ENCODE assay signal across 11 cellular contexts in genomic region chr4:726235-726787, GRCh38. TPM values are rescaled to one million over a fixed set of nuclear protein-coding genes. Genes with fewer than 3 reads are reported as not detected.
DNase-seq lines count a peak whose midpoint lies in the region; ATAC-seq and TF ChIP-seq lines count a peak whose summit lies in the region.
"Had no signal": no experiment of that assay in that cellular context is flagged by ENCODE, and none has a peak within 500 bp of the region (broad histone marks: within the 10 kb centered on the region; RNA-seq: fewer than 3 reads in every experiment).

No MANE protein-coding gene starts in this region.

- 48 to 71% methylated on average over 11 to 15 of the region's 16 CpGs for WGBS in upper lobe of left lung, 2 donors

- peaks cover 21% of the 10 kb centered on the region for H3K4me1 Mint-ChIP-seq in mesothelial cell of epicardium

- peaks cover 33% of the 10 kb centered on the region for H3K36me3 Mint-ChIP-seq in mesothelial cell of epicardium

- TF ChIP-seq CTCF in cardiac fibroblast (IDR thresholded peaks at IDR 0.05; ENCODE audit: low read depth, low read length) = no peak
- no peak for TF ChIP-seq CTCF in mesothelial cell of epicardium (IDR thresholded peaks at IDR 0.05; ENCODE audit: unreplicated experiment)
- no peak for TF ChIP-seq CTCF in upper lobe of left lung (IDR thresholded peaks at IDR 0.05)

- peaks cover 0 to 25% (median 17%) of the 10 kb centered on the region in 4 donors for H3K36me3 ChIP-seq in upper lobe of left lung

- TF ChIP-seq EP300 in upper lobe of left lung (IDR thresholded peaks at IDR 0.05) = no peak

- no peaks in the 10 kb centered on the region for H3K27me3 ChIP-seq in upper lobe of left lung

- no peaks in the 10 kb centered on the region for H3K9me3 ChIP-seq in upper lobe of left lung

- ATAC-seq in Right ventricle myocardium superior (ENCODE audit: poor library complexity) = no peak
- ATAC-seq in upper lobe of left lung (ENCODE audit: low FRiP score in 2 of 2) = peak in 1 of 2 donors; percentile 25
- no peak for ATAC-seq in HG03520 (IDR thresholded peaks at IDR 0.05; ENCODE audit: unreplicated experiment)

- intact Hi-C loops in Right ventricle myocardium superior (cut with DNase I) = no loop called here
- intact Hi-C loops in cardiac septum (cut with DNase I) = no loop called here

- no peaks in the 10 kb centered on the region for H3K27me3 Mint-ChIP-seq in mesothelial cell of epicardium (ENCODE audit: low read depth)

- H3K27ac ChIP-seq in upper lobe of left lung = peak overlapping the region in 3 of 4 donors; percentile 48 to 61 (median 58)
- H3K27ac ChIP-seq: C4-2B had no signal

- H3K4me3 Mint-ChIP-seq in mesothelial cell of epicardium = no peak overlapping the region

- H3K27ac Mint-ChIP-seq in mesothelial cell of epicardium = peak overlapping the region; percentile 83

- H3K9me3 Mint-ChIP-seq in mesothelial cell of epicardium = no peaks in the 10 kb centered on the region

- TF ChIP-seq POLR2A in upper lobe of left lung (IDR thresholded peaks at IDR 0.05) = no peak

- H3K4me1 ChIP-seq in upper lobe of left lung = peaks cover 11 to 23% (median 21%) of the 10 kb centered on the region in 4 donors

- DNase-seq in Right ventricle myocardium superior (peak; percentile 38), cardiac septum (ENCODE audit: low spot score) (no peak), cardiac fibroblast (ENCODE audit: low read depth in 2 of 2) (peak; percentile 68 to 73), mesothelial cell of epicardium (ENCODE audit: low spot score in 2 of 2, unreplicated experiment in 2 of 2) (no peak), upper lobe of left lung (peak in 1 of 2 donors; percentile 80), UCSD-AML1 (lab: John Stamatoyannopoulos, UW; ENCODE audit: unreplicated experiment) (no peak), CD1c-positive myeloid dendritic cell (ENCODE audit: extremely low spot score) (no peak)
- DNase-seq: activated naive CD4-positive, alpha-beta T cell treated with anti-CD3 and anti-CD28 coated beads, Interleukin-2, amount 50 U/mL, for 16 hours; kidney had no signal

- H3K4me3 ChIP-seq in cardiac fibroblast (replicated peaks in 1 of 2; ENCODE audit: low read depth in 2 of 2, low read length in 2 of 2) = peak overlapping the region in 1 of 2 donors; percentile 18
- H3K4me3 ChIP-seq in upper lobe of left lung = no peak overlapping the region

RNA-seq across cellular contexts. Expression of gene PCGF3, which starts 20.7 kb away (rescaled TPM):
- total RNA-seq in Right ventricle myocardium superior (20.8 TPM), cardiac septum (24.3 TPM), mesothelial cell of epicardium (88.1 to 93.4 TPM (median 90.9 TPM) in 3 replicates), upper lobe of left lung (100 to 1,000 TPM in 1 of 6 donors, 10 to 100 TPM in 5; 36.4 to 150 (median 41.0) TPM)

RNA-seq across cellular contexts. Expression of gene SLC49A3, which starts 37.4 kb away (rescaled TPM):
- total RNA-seq in Right ventricle myocardium superior = 14.6 TPM
- total RNA-seq in cardiac septum = 12.1 TPM
- 10.5 to 13.4 TPM (median 11.6 TPM) in 3 replicates for total RNA-seq in mesothelial cell of epicardium
- 10 to 100 TPM; 12.2 to 65.0 (median 32.3) TPM for total RNA-seq in upper lobe of left lung

RNA-seq across cellular contexts. Expression of gene MYL5, which starts 52.0 kb away (rescaled TPM):
- total RNA-seq in Right ventricle myocardium superior (3.7 TPM), cardiac septum (6.5 TPM), mesothelial cell of epicardium (25.0 to 32.1 TPM (median 32.0 TPM) in 3 replicates), upper lobe of left lung (10 to 100 TPM in 4 of 6 donors, 1 to 10 TPM in 2; 4.7 to 25.1 (median 17.1) TPM)

RNA-seq across cellular contexts. Expression of gene ATP5ME, which starts 52.2 kb away (rescaled TPM):
- 1,145 TPM for total RNA-seq in Right ventricle myocardium superior
- total RNA-seq in cardiac septum = 734 TPM
- total RNA-seq in mesothelial cell of epicardium = 194 to 212 TPM (median 197 TPM) in 3 replicates
- 100 to 1,000 TPM in 3 of 6 donors, 10 to 100 TPM in 3; 22.6 to 216 (median 106) TPM for total RNA-seq in upper lobe of left lung

Comparison
In these comparisons a context has a peak if more than half of its experiments do, and no peak if none do; other contexts are left out.
1. DNase-seq: peak in Right ventricle myocardium superior (single experiment) and cardiac fibroblast (2 of 2); none in cardiac septum (single experiment), mesothelial cell of epicardium (0 of 2), UCSD-AML1 (single experiment) and CD1c-positive myeloid dendritic cell (single experiment).